1 cellular context compared by ENCODE assay signal in the genomic region with DNA sequence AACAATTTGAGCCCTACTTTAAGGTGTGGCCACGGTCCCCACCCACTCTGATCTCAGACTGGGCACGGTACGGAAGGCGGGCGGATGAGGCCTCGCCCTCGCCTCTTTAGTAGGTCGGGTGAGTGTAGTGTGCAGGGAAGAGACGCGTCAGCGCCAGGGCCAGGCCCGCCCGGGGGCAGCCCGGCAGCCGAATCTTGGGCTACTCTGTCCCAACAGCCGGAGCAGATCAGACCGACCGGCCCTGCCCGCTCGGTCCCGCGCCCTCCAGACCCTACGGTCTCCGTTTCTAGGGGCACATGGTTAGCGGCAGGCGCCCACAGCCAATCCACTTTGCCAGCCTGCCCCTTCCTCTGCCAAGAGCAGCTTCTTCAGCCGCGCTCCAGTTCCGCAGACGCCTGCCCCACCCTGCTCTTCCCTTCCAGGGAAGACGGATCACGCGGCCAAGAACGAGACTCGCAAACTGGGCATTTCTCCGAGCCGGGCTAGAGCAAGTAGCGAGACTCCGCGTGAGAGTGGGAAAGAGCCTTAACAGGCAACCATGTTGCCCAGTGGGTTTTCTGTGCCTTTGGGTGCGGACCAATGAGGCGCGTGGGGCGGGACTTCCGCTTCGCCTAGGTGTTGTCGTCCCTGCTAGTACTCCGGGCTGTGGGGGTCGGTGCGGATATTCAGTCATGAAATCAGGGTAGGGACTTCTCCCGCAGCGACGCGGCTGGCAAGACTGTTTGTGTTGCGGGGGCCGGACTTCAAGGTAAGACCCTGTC.
TF ChIP-seq lines count a peak whose summit lies in the region.

A gene with protein sequence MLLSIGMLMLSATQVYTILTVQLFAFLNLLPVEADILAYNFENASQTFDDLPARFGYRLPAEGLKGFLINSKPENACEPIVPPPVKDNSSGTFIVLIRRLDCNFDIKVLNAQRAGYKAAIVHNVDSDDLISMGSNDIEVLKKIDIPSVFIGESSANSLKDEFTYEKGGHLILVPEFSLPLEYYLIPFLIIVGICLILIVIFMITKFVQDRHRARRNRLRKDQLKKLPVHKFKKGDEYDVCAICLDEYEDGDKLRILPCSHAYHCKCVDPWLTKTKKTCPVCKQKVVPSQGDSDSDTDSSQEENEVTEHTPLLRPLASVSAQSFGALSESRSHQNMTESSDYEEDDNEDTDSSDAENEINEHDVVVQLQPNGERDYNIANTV (plus strand): TSS at position 610 of the 761 bp plus-strand sequence. CDS start 32,812 bp downstream, outside the sequence.

TF ChIP-seq in HepG2, 621 proteins besides CTCF, POLR2A, EP300 and RAD21 (continued from another document and continues in another):
- TF ChIP-seq, protein P1, sequence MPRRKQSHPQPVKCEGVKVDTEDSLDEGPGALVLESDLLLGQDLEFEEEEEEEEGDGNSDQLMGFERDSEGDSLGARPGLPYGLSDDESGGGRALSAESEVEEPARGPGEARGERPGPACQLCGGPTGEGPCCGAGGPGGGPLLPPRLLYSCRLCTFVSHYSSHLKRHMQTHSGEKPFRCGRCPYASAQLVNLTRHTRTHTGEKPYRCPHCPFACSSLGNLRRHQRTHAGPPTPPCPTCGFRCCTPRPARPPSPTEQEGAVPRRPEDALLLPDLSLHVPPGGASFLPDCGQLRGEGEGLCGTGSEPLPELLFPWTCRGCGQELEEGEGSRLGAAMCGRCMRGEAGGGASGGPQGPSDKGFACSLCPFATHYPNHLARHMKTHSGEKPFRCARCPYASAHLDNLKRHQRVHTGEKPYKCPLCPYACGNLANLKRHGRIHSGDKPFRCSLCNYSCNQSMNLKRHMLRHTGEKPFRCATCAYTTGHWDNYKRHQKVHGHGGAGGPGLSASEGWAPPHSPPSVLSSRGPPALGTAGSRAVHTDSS (CRISPR knock-in tag; conservative IDR thresholded peaks at IDR 0.05): no peak
- TF ChIP-seq PHF8 (CRISPR knock-in tag; IDR thresholded peaks at IDR 0.05): peak; percentile 94
- TF ChIP-seq, protein P2, sequence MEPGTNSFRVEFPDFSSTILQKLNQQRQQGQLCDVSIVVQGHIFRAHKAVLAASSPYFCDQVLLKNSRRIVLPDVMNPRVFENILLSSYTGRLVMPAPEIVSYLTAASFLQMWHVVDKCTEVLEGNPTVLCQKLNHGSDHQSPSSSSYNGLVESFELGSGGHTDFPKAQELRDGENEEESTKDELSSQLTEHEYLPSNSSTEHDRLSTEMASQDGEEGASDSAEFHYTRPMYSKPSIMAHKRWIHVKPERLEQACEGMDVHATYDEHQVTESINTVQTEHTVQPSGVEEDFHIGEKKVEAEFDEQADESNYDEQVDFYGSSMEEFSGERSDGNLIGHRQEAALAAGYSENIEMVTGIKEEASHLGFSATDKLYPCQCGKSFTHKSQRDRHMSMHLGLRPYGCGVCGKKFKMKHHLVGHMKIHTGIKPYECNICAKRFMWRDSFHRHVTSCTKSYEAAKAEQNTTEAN (CRISPR knock-in tag; conservative IDR thresholded peaks at IDR 0.05): peak; percentile 64
- no peak for TF ChIP-seq PLRG1 (conservative IDR thresholded peaks at IDR 0.05)
- no peak for TF ChIP-seq ZNF333 (CRISPR knock-in tag; IDR thresholded peaks at IDR 0.05; ENCODE audit: borderline replicate concordance)
- TF ChIP-seq ZNF878 (CRISPR knock-in tag; IDR thresholded peaks at IDR 0.05): no peak
- peak; percentile 68; the same call in 1 of the 2 replicates for TF ChIP-seq ZNF224 (CRISPR knock-in tag; IDR thresholded peaks at IDR 0.05)
- TF ChIP-seq NR2F2 (IDR thresholded peaks at IDR 0.05; ENCODE audit: borderline replicate concordance, low read depth): no peak
- 0 out of 2 replicates have a peak, but pooled peaks have one; percentile 11 for TF ChIP-seq ZNF629 (CRISPR knock-in tag; conservative IDR thresholded peaks at IDR 0.05)
- TF ChIP-seq NFYC (CRISPR knock-in tag; IDR thresholded peaks at IDR 0.05): peak; percentile 98
- TF ChIP-seq, protein P3, sequence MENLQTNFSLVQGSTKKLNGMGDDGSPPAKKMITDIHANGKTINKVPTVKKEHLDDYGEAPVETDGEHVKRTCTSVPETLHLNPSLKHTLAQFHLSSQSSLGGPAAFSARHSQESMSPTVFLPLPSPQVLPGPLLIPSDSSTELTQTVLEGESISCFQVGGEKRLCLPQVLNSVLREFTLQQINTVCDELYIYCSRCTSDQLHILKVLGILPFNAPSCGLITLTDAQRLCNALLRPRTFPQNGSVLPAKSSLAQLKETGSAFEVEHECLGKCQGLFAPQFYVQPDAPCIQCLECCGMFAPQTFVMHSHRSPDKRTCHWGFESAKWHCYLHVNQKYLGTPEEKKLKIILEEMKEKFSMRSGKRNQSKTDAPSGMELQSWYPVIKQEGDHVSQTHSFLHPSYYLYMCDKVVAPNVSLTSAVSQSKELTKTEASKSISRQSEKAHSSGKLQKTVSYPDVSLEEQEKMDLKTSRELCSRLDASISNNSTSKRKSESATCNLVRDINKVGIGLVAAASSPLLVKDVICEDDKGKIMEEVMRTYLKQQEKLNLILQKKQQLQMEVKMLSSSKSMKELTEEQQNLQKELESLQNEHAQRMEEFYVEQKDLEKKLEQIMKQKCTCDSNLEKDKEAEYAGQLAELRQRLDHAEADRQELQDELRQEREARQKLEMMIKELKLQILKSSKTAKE (CRISPR knock-in tag; IDR thresholded peaks at IDR 0.05; ENCODE audit: borderline replicate concordance): no peak
- TF ChIP-seq, protein P4, sequence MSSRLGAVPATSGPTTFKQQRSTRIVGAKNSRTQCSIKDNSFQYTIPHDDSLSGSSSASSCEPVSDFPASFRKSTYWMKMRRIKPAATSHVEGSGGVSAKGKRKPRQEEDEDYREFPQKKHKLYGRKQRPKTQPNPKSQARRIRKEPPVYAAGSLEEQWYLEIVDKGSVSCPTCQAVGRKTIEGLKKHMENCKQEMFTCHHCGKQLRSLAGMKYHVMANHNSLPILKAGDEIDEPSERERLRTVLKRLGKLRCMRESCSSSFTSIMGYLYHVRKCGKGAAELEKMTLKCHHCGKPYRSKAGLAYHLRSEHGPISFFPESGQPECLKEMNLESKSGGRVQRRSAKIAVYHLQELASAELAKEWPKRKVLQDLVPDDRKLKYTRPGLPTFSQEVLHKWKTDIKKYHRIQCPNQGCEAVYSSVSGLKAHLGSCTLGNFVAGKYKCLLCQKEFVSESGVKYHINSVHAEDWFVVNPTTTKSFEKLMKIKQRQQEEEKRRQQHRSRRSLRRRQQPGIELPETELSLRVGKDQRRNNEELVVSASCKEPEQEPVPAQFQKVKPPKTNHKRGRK (CRISPR knock-in tag; IDR thresholded peaks at IDR 0.05): no peak
- TF ChIP-seq, protein P5, sequence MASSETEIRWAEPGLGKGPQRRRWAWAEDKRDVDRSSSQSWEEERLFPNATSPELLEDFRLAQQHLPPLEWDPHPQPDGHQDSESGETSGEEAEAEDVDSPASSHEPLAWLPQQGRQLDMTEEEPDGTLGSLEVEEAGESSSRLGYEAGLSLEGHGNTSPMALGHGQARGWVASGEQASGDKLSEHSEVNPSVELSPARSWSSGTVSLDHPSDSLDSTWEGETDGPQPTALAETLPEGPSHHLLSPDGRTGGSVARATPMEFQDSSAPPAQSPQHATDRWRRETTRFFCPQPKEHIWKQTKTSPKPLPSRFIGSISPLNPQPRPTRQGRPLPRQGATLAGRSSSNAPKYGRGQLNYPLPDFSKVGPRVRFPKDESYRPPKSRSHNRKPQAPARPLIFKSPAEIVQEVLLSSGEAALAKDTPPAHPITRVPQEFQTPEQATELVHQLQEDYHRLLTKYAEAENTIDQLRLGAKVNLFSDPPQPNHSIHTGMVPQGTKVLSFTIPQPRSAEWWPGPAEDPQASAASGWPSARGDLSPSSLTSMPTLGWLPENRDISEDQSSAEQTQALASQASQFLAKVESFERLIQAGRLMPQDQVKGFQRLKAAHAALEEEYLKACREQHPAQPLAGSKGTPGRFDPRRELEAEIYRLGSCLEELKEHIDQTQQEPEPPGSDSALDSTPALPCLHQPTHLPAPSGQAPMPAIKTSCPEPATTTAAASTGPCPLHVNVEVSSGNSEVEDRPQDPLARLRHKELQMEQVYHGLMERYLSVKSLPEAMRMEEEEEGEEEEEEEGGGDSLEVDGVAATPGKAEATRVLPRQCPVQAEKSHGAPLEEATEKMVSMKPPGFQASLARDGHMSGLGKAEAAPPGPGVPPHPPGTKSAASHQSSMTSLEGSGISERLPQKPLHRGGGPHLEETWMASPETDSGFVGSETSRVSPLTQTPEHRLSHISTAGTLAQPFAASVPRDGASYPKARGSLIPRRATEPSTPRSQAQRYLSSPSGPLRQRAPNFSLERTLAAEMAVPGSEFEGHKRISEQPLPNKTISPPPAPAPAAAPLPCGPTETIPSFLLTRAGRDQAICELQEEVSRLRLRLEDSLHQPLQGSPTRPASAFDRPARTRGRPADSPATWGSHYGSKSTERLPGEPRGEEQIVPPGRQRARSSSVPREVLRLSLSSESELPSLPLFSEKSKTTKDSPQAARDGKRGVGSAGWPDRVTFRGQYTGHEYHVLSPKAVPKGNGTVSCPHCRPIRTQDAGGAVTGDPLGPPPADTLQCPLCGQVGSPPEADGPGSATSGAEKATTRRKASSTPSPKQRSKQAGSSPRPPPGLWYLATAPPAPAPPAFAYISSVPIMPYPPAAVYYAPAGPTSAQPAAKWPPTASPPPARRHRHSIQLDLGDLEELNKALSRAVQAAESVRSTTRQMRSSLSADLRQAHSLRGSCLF (CRISPR knock-in tag; IDR thresholded peaks at IDR 0.05; ENCODE audit: borderline replicate concordance): no peak; the same call in 1 of the 2 replicates
- no peak for TF ChIP-seq ZNF382 (CRISPR knock-in tag; IDR thresholded peaks at IDR 0.05; ENCODE audit: borderline replicate concordance)
- TF ChIP-seq GABPB1 (CRISPR knock-in tag; IDR thresholded peaks at IDR 0.05): peak; percentile 94
- TF ChIP-seq SRY (CRISPR knock-in tag; IDR thresholded peaks at IDR 0.05): peak; percentile 39; the same call in 1 of the 2 replicates
- TF ChIP-seq ZNF761 (CRISPR knock-in tag; conservative IDR thresholded peaks at IDR 0.05): 0 out of 2 replicates have a peak, but pooled peaks have one; percentile 65
- TF ChIP-seq, protein P6, sequence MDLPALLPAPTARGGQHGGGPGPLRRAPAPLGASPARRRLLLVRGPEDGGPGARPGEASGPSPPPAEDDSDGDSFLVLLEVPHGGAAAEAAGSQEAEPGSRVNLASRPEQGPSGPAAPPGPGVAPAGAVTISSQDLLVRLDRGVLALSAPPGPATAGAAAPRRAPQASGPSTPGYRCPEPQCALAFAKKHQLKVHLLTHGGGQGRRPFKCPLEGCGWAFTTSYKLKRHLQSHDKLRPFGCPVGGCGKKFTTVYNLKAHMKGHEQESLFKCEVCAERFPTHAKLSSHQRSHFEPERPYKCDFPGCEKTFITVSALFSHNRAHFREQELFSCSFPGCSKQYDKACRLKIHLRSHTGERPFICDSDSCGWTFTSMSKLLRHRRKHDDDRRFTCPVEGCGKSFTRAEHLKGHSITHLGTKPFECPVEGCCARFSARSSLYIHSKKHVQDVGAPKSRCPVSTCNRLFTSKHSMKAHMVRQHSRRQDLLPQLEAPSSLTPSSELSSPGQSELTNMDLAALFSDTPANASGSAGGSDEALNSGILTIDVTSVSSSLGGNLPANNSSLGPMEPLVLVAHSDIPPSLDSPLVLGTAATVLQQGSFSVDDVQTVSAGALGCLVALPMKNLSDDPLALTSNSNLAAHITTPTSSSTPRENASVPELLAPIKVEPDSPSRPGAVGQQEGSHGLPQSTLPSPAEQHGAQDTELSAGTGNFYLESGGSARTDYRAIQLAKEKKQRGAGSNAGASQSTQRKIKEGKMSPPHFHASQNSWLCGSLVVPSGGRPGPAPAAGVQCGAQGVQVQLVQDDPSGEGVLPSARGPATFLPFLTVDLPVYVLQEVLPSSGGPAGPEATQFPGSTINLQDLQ (CRISPR knock-in tag; IDR thresholded peaks at IDR 0.05): no peak; the same call in 1 of the 2 replicates
- TF ChIP-seq, protein P7, sequence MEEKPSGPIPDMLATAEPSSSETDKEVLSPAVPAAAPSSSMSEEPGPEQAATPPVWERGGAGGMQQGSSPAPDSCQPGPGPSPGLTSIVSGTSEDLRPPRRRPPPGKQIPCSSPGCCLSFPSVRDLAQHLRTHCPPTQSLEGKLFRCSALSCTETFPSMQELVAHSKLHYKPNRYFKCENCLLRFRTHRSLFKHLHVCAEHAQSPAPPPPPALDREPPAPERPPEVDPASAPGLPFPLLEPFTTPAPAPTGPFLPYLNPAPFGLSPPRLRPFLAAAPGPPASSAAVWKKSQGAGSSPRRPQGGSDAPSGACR (CRISPR knock-in tag; IDR thresholded peaks at IDR 0.05): no peak; the same call in 1 of the 2 replicates
- TF ChIP-seq GABPA (IDR thresholded peaks at IDR 0.05; ENCODE audit: low read depth, low read length): peak; percentile 80
- TF ChIP-seq GABPA (CRISPR knock-in tag; IDR thresholded peaks at IDR 0.05; ENCODE audit: low read depth): peak; percentile 94
- no peak for TF ChIP-seq NONO (IDR thresholded peaks at IDR 0.05)
- peak; percentile 90 for TF ChIP-seq NONO (CRISPR knock-in tag; conservative IDR thresholded peaks at IDR 0.05)
- TF ChIP-seq, protein P8, sequence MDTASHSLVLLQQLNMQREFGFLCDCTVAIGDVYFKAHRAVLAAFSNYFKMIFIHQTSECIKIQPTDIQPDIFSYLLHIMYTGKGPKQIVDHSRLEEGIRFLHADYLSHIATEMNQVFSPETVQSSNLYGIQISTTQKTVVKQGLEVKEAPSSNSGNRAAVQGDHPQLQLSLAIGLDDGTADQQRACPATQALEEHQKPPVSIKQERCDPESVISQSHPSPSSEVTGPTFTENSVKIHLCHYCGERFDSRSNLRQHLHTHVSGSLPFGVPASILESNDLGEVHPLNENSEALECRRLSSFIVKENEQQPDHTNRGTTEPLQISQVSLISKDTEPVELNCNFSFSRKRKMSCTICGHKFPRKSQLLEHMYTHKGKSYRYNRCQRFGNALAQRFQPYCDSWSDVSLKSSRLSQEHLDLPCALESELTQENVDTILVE (CRISPR knock-in tag; IDR thresholded peaks at IDR 0.05): no peak
- TF ChIP-seq, protein P9, sequence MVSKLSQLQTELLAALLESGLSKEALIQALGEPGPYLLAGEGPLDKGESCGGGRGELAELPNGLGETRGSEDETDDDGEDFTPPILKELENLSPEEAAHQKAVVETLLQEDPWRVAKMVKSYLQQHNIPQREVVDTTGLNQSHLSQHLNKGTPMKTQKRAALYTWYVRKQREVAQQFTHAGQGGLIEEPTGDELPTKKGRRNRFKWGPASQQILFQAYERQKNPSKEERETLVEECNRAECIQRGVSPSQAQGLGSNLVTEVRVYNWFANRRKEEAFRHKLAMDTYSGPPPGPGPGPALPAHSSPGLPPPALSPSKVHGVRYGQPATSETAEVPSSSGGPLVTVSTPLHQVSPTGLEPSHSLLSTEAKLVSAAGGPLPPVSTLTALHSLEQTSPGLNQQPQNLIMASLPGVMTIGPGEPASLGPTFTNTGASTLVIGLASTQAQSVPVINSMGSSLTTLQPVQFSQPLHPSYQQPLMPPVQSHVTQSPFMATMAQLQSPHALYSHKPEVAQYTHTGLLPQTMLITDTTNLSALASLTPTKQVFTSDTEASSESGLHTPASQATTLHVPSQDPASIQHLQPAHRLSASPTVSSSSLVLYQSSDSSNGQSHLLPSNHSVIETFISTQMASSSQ (IDR thresholded peaks at IDR 0.05; ENCODE audit: low read depth): no peak
- TF ChIP-seq, protein P9 (CRISPR knock-in tag; IDR thresholded peaks at IDR 0.05; ENCODE audit: borderline replicate concordance): no peak
- TF ChIP-seq ZNF615 (CRISPR knock-in tag; IDR thresholded peaks at IDR 0.05; ENCODE audit: borderline replicate concordance): no peak
- TF ChIP-seq PCBP1 (IDR thresholded peaks at IDR 0.05; ENCODE audit: borderline replicate concordance, low read depth, low read length): 0 out of 2 replicates have a peak, but pooled peaks have one; percentile 49
